Comparison of ENCODE assay signal across 9 cellular contexts in genomic region chr10:3525832-3526449, GRCh38.
DNase-seq lines count a peak whose midpoint lies in the region; ATAC-seq and TF ChIP-seq lines count a peak whose summit lies in the region.
"Had no signal": no experiment of that assay in that cellular context is flagged by ENCODE, and none has a peak within 500 bp of the region (broad histone marks: within the 10 kb centered on the region; RNA-seq: fewer than 3 reads in every experiment).

No MANE protein-coding gene starts in this region.

- in situ Hi-C loops in astrocyte of the cerebellum (cut with HindIII; ENCODE audit: low sequenced_read_pairs): no loop called here
- in situ Hi-C loops in GM13976 (cut with MboI; ENCODE audit: low sequenced_read_pairs, unreplicated experiment): no loop called here

- H3K4me3 ChIP-seq in HFF-Myc (replicated peaks; ENCODE audit: low read depth, low read length) (no peak overlapping the region), astrocyte of the cerebellum (ENCODE audit: low read depth, low read length) (no peak overlapping the region)

- no peak for ATAC-seq in GM18909 (IDR thresholded peaks at IDR 0.05; ENCODE audit: poor library complexity, unreplicated experiment)

- peak overlapping the region; percentile 30 for H3K27ac ChIP-seq in temporal lobe (ENCODE audit: low read depth, low read length)

- no peak for TF ChIP-seq CTCF in HFF-Myc (IDR thresholded peaks at IDR 0.05; ENCODE audit: low read depth, low read length, missing control alignments)
- no peak for TF ChIP-seq CTCF in astrocyte of the cerebellum (IDR thresholded peaks at IDR 0.05; ENCODE audit: low read depth, low read length, missing control alignments)
- no peak for TF ChIP-seq CTCF in GM13976 (IDR thresholded peaks at IDR 0.05; ENCODE audit: borderline replicate concordance, control extremely low read depth, extremely low read depth, insufficient read depth, missing control alignments)

- peak; percentile 95 for DNase-seq in HFF-Myc (ENCODE audit: extremely low read depth, low read depth)
- DNase-seq in astrocyte of the cerebellum (ENCODE audit: low read depth): peak; percentile 93
- peak; percentile 99 for DNase-seq in iris pigment epithelial cell (ENCODE audit: low read depth)
- DNase-seq in activated CD4-positive, alpha-beta T cell treated with anti-CD3 and anti-CD28 coated beads for 48 hours: no peak
- no peak for DNase-seq in GM13976 (ENCODE audit: low spot score)
- DNase-seq in activated CD8-positive, alpha-beta memory T cell treated with anti-CD3 and anti-CD28 coated beads for 24 hours: no peak
- DNase-seq: NCI-H510A treated with DMSO at 0.1 percent for 48 hours had no signal

Comparison
In these comparisons a context has a peak if more than half of its experiments do, and no peak if none do; other contexts are left out.
1. DNase-seq: peak in HFF-Myc (single experiment), astrocyte of the cerebellum (single experiment) and iris pigment epithelial cell (single experiment); none in activated CD4-positive, alpha-beta T cell treated with anti-CD3 and anti-CD28 coated beads for 48 hours (single experiment), GM13976 (single experiment) and activated CD8-positive, alpha-beta memory T cell treated with anti-CD3 and anti-CD28 coated beads for 24 hours (single experiment).